ENCODE assay signal across 8 cellular contexts in the genomic region with DNA sequence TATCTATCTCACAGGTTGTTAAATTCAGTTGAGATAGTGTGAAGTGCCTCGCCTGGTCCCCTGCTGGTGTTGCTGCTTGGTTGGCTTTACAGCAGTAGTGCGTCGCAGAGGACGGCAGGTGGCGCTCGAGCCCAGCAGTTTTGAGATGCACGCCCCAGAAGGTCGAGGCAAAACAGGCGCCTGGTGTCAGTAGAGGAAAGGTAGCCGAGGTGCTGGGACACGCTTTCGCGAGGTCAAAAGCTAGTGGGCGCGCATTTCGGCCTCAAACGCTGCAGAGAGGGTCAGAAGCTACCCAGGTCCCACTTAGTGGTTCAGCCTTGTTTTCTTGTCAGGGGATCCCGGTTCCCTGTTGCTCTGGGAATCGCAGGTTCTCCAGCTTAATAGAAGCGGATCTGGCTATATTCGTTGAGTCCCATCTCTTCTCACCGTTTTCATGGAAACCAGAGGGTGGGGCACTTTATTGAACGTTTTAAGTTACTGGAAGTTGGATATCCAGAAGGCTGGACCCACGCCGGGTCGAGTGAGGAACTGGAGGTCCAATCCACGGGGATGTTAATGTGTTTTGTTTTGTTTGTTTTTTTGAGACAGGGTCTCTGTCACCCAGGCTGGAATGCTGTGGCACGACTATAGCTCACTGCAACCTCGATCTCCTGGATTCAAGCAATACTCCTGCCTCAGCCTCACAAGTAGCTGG. TPM values are rescaled to one million over a fixed set of nuclear protein-coding genes. Genes with fewer than 3 reads are reported as not detected.
DNase-seq lines count a peak whose midpoint lies in the region; ATAC-seq and TF ChIP-seq lines count a peak whose summit lies in the region.

No MANE protein-coding gene starts in this region.

- no peaks in the 10 kb centered on the region for H3F3A ChIP-seq in DOHH2 (ENCODE audit: control insufficient read depth, insufficient read depth)

- H3K9me3 ChIP-seq in DOHH2 (ENCODE audit: control insufficient read depth, insufficient read depth, low read length): peaks cover 14% of the 10 kb centered on the region; the same call in 1 of the 2 replicates
- H3K9me3 ChIP-seq in upper lobe of right lung: no peaks in the 10 kb centered on the region

- H3K4me3 ChIP-seq in DOHH2 (ENCODE audit: low read length) (peak overlapping the region; percentile 82), upper lobe of right lung (peak overlapping the region; percentile 19)

- H4K20me1 ChIP-seq in DOHH2 (ENCODE audit: control insufficient read depth, insufficient read depth, low read depth, low read length): no peaks in the 10 kb centered on the region

- H3K4me1 ChIP-seq in DOHH2 (ENCODE audit: control insufficient read depth, low read length): peaks cover 21% of the 10 kb centered on the region
- H3K4me1 ChIP-seq in upper lobe of right lung: peaks cover 18% of the 10 kb centered on the region

- TF ChIP-seq CTCF in DOHH2 (IDR thresholded peaks at IDR 0.05; ENCODE audit: low read depth, low read length, poor library complexity, severe bottlenecking) (peak; percentile 87), HFFc6 (IDR thresholded peaks at IDR 0.05) (peak; percentile 95), progenitor cell of endocrine pancreas (IDR thresholded peaks at IDR 0.05; ENCODE audit: unreplicated experiment) (peak; percentile 93), upper lobe of right lung (IDR thresholded peaks at IDR 0.05) (peak; percentile 98)

- H3K9me2 ChIP-seq in DOHH2 (replicated peaks; ENCODE audit: control insufficient read depth, low read length): no peaks in the 10 kb centered on the region

- H3K36me3 ChIP-seq in DOHH2 (ENCODE audit: control insufficient read depth, low read length) (peaks cover 5% of the 10 kb centered on the region), upper lobe of right lung (no peaks in the 10 kb centered on the region)

- peak; percentile 90 for ATAC-seq in Right ventricle myocardium inferior
- peak; percentile 94 for ATAC-seq in upper lobe of right lung

- H3K4me2 ChIP-seq in DOHH2 (ENCODE audit: low read length): peak overlapping the region; percentile 76

- H3K36me3 Mint-ChIP-seq in HFFc6 (ENCODE audit: low read depth) (peaks cover 19% of the 10 kb centered on the region), progenitor cell of endocrine pancreas (ENCODE audit: insufficient read depth) (peaks cover 14% of the 10 kb centered on the region)

- H3K27ac Mint-ChIP-seq in HFFc6 (peak overlapping the region; percentile 51; the same call in 1 of the 2 replicates), progenitor cell of endocrine pancreas (peak overlapping the region; percentile 87)

- intact Hi-C loops in Right ventricle myocardium inferior (cut with DNase I) (loop anchor here (2.0 to 5.0 kb wide), 3 partner anchors 272 to 593 kb away; a partner anchor contains a TSS), upper lobe of right lung (cut with DNase I) (loop anchor here (10.0 kb wide), 1 partner anchor 586 kb away; no protein-coding TSS in a partner anchor)

- H3K27me3 Mint-ChIP-seq in HFFc6 (ENCODE audit: insufficient read depth) (peaks cover 8% of the 10 kb centered on the region), progenitor cell of endocrine pancreas (no peaks in the 10 kb centered on the region)

- DNase-seq in HFFc6: peak; percentile 69
- peak; percentile 70 for DNase-seq in NCI-H1105 treated with DMSO at 0.1 percent for 48 hours (lab: John Stamatoyannopoulos, UW)
- DNase-seq in SKM-1 (lab: John Stamatoyannopoulos, UW; ENCODE audit: unreplicated experiment): peak; percentile 69
- DNase-seq in activated naive CD4-positive, alpha-beta T cell treated with anti-CD3 and anti-CD28 coated beads, Interleukin-2, amount 50 U/mL, for 16 hours: peak; percentile 88
- peak; percentile 91 for DNase-seq in Right ventricle myocardium inferior (ENCODE audit: missing footprints)
- peak; percentile 78 for DNase-seq in progenitor cell of endocrine pancreas (ENCODE audit: low spot score, unreplicated experiment)
- peak; percentile 93 for DNase-seq in upper lobe of right lung

- H3K27ac ChIP-seq in DOHH2 (ENCODE audit: low read depth, low read length) (no peak overlapping the region), upper lobe of right lung (no peak overlapping the region)

- H3K27me3 ChIP-seq in DOHH2 (ENCODE audit: control insufficient read depth, low read length) (no peaks in the 10 kb centered on the region), upper lobe of right lung (no peaks in the 10 kb centered on the region)

- peak overlapping the region; percentile 88 for H3K4me3 Mint-ChIP-seq in HFFc6
- peak overlapping the region; percentile 67 for H3K4me3 Mint-ChIP-seq in progenitor cell of endocrine pancreas (ENCODE audit: low read depth)

- no peaks in the 10 kb centered on the region for H3K79me2 ChIP-seq in DOHH2 (ENCODE audit: control insufficient read depth, low read length)

- H3K9me3 Mint-ChIP-seq in HFFc6: peaks cover 26% of the 10 kb centered on the region
- peaks cover 13% of the 10 kb centered on the region for H3K9me3 Mint-ChIP-seq in progenitor cell of endocrine pancreas (ENCODE audit: low read depth)

- peaks cover 26% of the 10 kb centered on the region for H3K4me1 Mint-ChIP-seq in HFFc6 (ENCODE audit: low read depth)
- peaks cover 11% of the 10 kb centered on the region for H3K4me1 Mint-ChIP-seq in progenitor cell of endocrine pancreas (ENCODE audit: low read depth)

RNA-seq across cellular contexts. Expression of a gene that starts 10.3 kb away (rescaled TPM):
- 10 to 100 TPM; 13.3 to 17.0 (median 13.9) TPM for total RNA-seq in HFFc6 (2021; fragmentation: NEBNext Ultra II Directional; extraction: Animal tissue kit (Norgen Biotek cat#: 25700))
- total RNA-seq in Right ventricle myocardium inferior (9.5 TPM), progenitor cell of endocrine pancreas (58.6 and 60.3 TPM in 2 replicates), upper lobe of right lung (17.7 TPM)
